1 cellular context compared by ENCODE assay signal in genomic region chr2:69957970-69958369, GRCh38.
TF ChIP-seq lines count a peak whose summit lies in the region.

No MANE protein-coding gene starts in this region.

TF ChIP-seq in H1, 55 proteins besides CTCF, POLR2A, EP300 and RAD21 (continued from another document):
- TF ChIP-seq MAX (IDR thresholded peaks at IDR 0.05) (no peak), TAF7 (optimal IDR thresholded peaks at IDR 0.05; ENCODE audit: borderline replicate concordance, low read depth, low read length) (no peak), SP4 (IDR thresholded peaks at IDR 0.05; ENCODE audit: low read length) (no peak), KDM4A (IDR thresholded peaks at IDR 0.05; ENCODE audit: low read depth, low read length, severe bottlenecking) (no peak), JUND (IDR thresholded peaks at IDR 0.05; ENCODE audit: low read length) (no peak), TEAD4 (IDR thresholded peaks at IDR 0.05; ENCODE audit: low read depth, low read length) (no peak), ASH2L (IDR thresholded peaks at IDR 0.05; ENCODE audit: low read length) (no peak), ZNF274 (IDR thresholded peaks at IDR 0.05; ENCODE audit: borderline replicate concordance, extremely low read depth, low read length) (no peak), TAF1 (IDR thresholded peaks at IDR 0.05; ENCODE audit: low read depth, low read length) (no peak), YY1 (IDR thresholded peaks at IDR 0.05; ENCODE audit: low read depth, low read length) (no peak), CTBP2 (IDR thresholded peaks at IDR 0.05; ENCODE audit: borderline replicate concordance, insufficient read depth, insufficient read length, low read length) (no peak), CBX8 (IDR thresholded peaks at IDR 0.05; ENCODE audit: borderline replicate concordance, low read depth, low read length) (no peak), NANOG (IDR thresholded peaks at IDR 0.05; ENCODE audit: insufficient read depth, low read depth, low read length, poor library complexity, severe bottlenecking) (no peak), KDM1A (IDR thresholded peaks at IDR 0.05; ENCODE audit: borderline replicate concordance, low read length) (no peak), PHF8 (conservative IDR thresholded peaks at IDR 0.05; ENCODE audit: low read depth, low read length) (no peak), SIN3A (conservative IDR thresholded peaks at IDR 0.05 in 1 of 2, IDR thresholded peaks at IDR 0.05 in 1 of 2; ENCODE audit: low read depth in 1 of 2, low read length in 2 of 2) (no peak), SUZ12 (IDR thresholded peaks at IDR 0.05; ENCODE audit: low read length) (no peak)
